In the genomic region with DNA sequence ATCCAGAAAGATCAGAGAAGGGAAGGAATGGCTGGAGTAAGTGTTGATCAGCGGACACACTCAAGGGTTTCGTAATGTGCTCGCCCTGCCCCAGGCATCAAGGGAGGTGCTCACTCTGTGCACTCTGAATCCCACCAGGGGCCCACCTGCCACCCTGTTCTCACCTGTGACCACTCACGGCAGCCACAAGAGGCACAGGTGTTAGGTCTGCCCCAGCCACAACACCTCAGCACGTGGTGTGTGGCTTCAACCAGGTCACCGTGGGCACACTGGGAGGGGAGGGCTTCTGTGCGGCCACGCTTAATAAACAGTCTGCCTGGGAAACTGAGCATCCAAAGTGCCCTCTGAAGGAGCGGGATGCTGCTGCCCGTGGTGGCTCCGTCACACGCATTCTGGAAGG, we compare ENCODE assay signal across 20 cellular contexts.
"Had no signal": no experiment of that assay in that cellular context is flagged by ENCODE, and none has a peak within 500 bp of the region (broad histone marks: within the 10 kb centered on the region; RNA-seq: fewer than 3 reads in every experiment).

No MANE protein-coding gene starts in this region.

- H3K27ac Mint-ChIP-seq: activated CD4-positive, alpha-beta memory T cell treated with anti-CD3 and anti-CD28 coated beads, Interleukin-2, amount 10 ng/mL, durations not matched to agents 7 days and 5 days; activated naive CD4-positive, alpha-beta T cell treated with anti-CD3 and anti-CD28 coated beads, Interleukin-2, amount 10 ng/mL, durations not matched to agents 7 days and 5 days; T-helper 1 cell treated with Interleukin-12 subunit alpha and Interleukin-12 subunit beta and Interleukin-4 antibody, amounts not matched to agents 30 μg/mL and 1 μg/mL, for 36 hours had no signal

- H3K27me3 ChIP-seq: esophagus muscularis mucosa, upper lobe of left lung had no signal

- H3K4me3 ChIP-seq: coronary artery, esophagus muscularis mucosa, thoracic aorta, upper lobe of left lung had no signal

- DNase-seq: activated CD4-positive, alpha-beta memory T cell treated with anti-CD3 and anti-CD28 coated beads, Interleukin-2, amount 10 ng/mL, durations not matched to agents 7 days and 5 days; activated CD4-positive, alpha-beta T cell treated with anti-CD3 and anti-CD28 coated beads for 48 hours; activated naive CD4-positive, alpha-beta T cell treated with anti-CD3 and anti-CD28 coated beads, Interleukin-2, amount 10 ng/mL, durations not matched to agents 7 days and 5 days; amygdala; cerebellar nuclear complex; head of caudate nucleus; hypothalamus; left ventricle myocardium superior; mammary epithelial cell; midbrain; occipital lobe; stimulated activated CD4-positive, alpha-beta T cell treated with anti-CD3 and anti-CD28 coated beads, Interleukin-2, amount 100 ng/mL, for 48 hours; stimulated activated CD8-positive, alpha-beta memory T cell treated with anti-CD3 and anti-CD28 coated beads, Interleukin-4, amount 100 ng/mL, for 48 hours; stimulated activated naive CD4-positive, alpha-beta T cell treated with Interleukin-2 at 50 U/mL for 16 hours; upper lobe of left lung had no signal

- H3K4me3 Mint-ChIP-seq: activated CD4-positive, alpha-beta memory T cell treated with anti-CD3 and anti-CD28 coated beads, Interleukin-2, amount 10 ng/mL, durations not matched to agents 7 days and 5 days; activated naive CD4-positive, alpha-beta T cell treated with anti-CD3 and anti-CD28 coated beads, Interleukin-2, amount 10 ng/mL, durations not matched to agents 7 days and 5 days; nephron; T-helper 1 cell treated with Interleukin-12 subunit alpha and Interleukin-12 subunit beta and Interleukin-4 antibody, amounts not matched to agents 30 μg/mL and 1 μg/mL, for 36 hours had no signal

- H3K36me3 ChIP-seq: esophagus muscularis mucosa, thoracic aorta, upper lobe of left lung had no signal

- H3K4me1 Mint-ChIP-seq: activated CD4-positive, alpha-beta memory T cell treated with anti-CD3 and anti-CD28 coated beads, Interleukin-2, amount 10 ng/mL, durations not matched to agents 7 days and 5 days; activated naive CD4-positive, alpha-beta T cell treated with anti-CD3 and anti-CD28 coated beads, Interleukin-2, amount 10 ng/mL, durations not matched to agents 7 days and 5 days had no signal

- H3K36me3 Mint-ChIP-seq: activated naive CD4-positive, alpha-beta T cell treated with anti-CD3 and anti-CD28 coated beads, Interleukin-2, amount 10 ng/mL, durations not matched to agents 7 days and 5 days had no signal

- H3K9me3 ChIP-seq: esophagus muscularis mucosa, thoracic aorta, upper lobe of left lung had no signal

- H3K9me3 Mint-ChIP-seq: activated CD4-positive, alpha-beta memory T cell treated with anti-CD3 and anti-CD28 coated beads, Interleukin-2, amount 10 ng/mL, durations not matched to agents 7 days and 5 days; activated naive CD4-positive, alpha-beta T cell treated with anti-CD3 and anti-CD28 coated beads, Interleukin-2, amount 10 ng/mL, durations not matched to agents 7 days and 5 days; nephron; T-helper 1 cell treated with Interleukin-12 subunit alpha and Interleukin-12 subunit beta and Interleukin-4 antibody, amounts not matched to agents 30 μg/mL and 1 μg/mL, for 36 hours had no signal

- H3K27ac ChIP-seq: coronary artery, esophagus muscularis mucosa, thoracic aorta, upper lobe of left lung had no signal

- ATAC-seq: left ventricle myocardium superior had no signal
